20 cellular contexts compared by ENCODE assay signal in genomic region chr3:155956508-155957411, GRCh38.
"Had no signal": no experiment of that assay in that cellular context is flagged by ENCODE, and none has a peak within 500 bp of the region (broad histone marks: within the 10 kb centered on the region; RNA-seq: fewer than 3 reads in every experiment).

No MANE protein-coding gene starts in this region.

- H3K27ac Mint-ChIP-seq: activated naive CD4-positive, alpha-beta T cell treated with anti-CD3 and anti-CD28 coated beads for 36 hours; activated naive CD8-positive, alpha-beta T cell treated with anti-CD3 and anti-CD28 coated beads, Interleukin-2, amount 10 ng/mL, durations not matched to agents 7 days and 5 days; naive thymus-derived CD8-positive, alpha-beta T cell; neural progenitor cell; progenitor cell of endocrine pancreas; T-cell; WTC11 had no signal

- DNase-seq: activated CD8-positive, alpha-beta memory T cell treated with anti-CD3 and anti-CD28 coated beads, Interleukin-2, amount 50 U/mL, for 48 hours; activated effector memory CD4-positive, alpha-beta T cell treated with Interleukin-2 at 50 U/mL for 16 hours; activated naive CD4-positive, alpha-beta T cell treated with anti-CD3 and anti-CD28 coated beads for 36 hours; activated naive CD8-positive, alpha-beta T cell treated with anti-CD3 and anti-CD28 coated beads, Interleukin-2, amount 10 ng/mL, durations not matched to agents 7 days and 5 days; activated T-cell treated with anti-CD3 and anti-CD28 coated beads, Interleukin-2, amount 50 U/mL, for 4 hours; amniotic stem cell; erythroblast; foreskin fibroblast; heart right ventricle; naive thymus-derived CD8-positive, alpha-beta T cell; stimulated activated CD4-positive, alpha-beta T cell treated with anti-CD3 and anti-CD28 coated beads, Interleukin-4, amount 100 ng/mL, for 24 hours; stimulated activated naive CD8-positive, alpha-beta T cell treated with anti-CD3 and anti-CD28 coated beads, Interleukin-15, Interleukin-2, amounts not matched to agents 100 U/mL and 50 U/mL, for 24 hours; T-cell; upper lobe of left lung had no signal

- H3K4me3 ChIP-seq: heart right ventricle, lung, neural progenitor cell, upper lobe of left lung had no signal

- H2AFZ ChIP-seq: neural progenitor cell had no signal

- H3K9ac ChIP-seq: neural progenitor cell had no signal

- H3K36me3 ChIP-seq: heart right ventricle, neural progenitor cell, upper lobe of left lung had no signal

- H3K9me3 ChIP-seq: upper lobe of left lung had no signal

- H3K4me1 ChIP-seq: heart right ventricle, neural progenitor cell had no signal

- ATAC-seq: activated T-cell treated with anti-CD3 and anti-CD28 coated beads, Interleukin-2, amount 50 U/mL, for 4 hours; heart right ventricle; naive thymus-derived CD8-positive, alpha-beta T cell; stimulated activated naive CD8-positive, alpha-beta T cell treated with anti-CD3 and anti-CD28 coated beads, Interleukin-15, Interleukin-2, amounts not matched to agents 100 U/mL and 50 U/mL, for 24 hours; T-cell; WTC11 had no signal

- H3K4me1 Mint-ChIP-seq: neural progenitor cell, T-cell had no signal

- H3K27ac ChIP-seq: heart right ventricle, neural progenitor cell, upper lobe of left lung had no signal

- H3K4me2 ChIP-seq: neural progenitor cell had no signal

- H3K4me3 Mint-ChIP-seq: activated naive CD4-positive, alpha-beta T cell treated with anti-CD3 and anti-CD28 coated beads for 36 hours; activated naive CD8-positive, alpha-beta T cell treated with anti-CD3 and anti-CD28 coated beads, Interleukin-2, amount 10 ng/mL, durations not matched to agents 7 days and 5 days; activated T-cell treated with anti-CD3 and anti-CD28 coated beads, Interleukin-2, amount 50 U/mL, for 4 hours; naive thymus-derived CD8-positive, alpha-beta T cell; neural progenitor cell; T-cell; WTC11 had no signal

- FAIRE-seq: keratinocyte, TTC549 had no signal

- H3K27me3 ChIP-seq: heart right ventricle, neural progenitor cell, upper lobe of left lung had no signal

- H3K27me3 Mint-ChIP-seq: activated naive CD8-positive, alpha-beta T cell treated with anti-CD3 and anti-CD28 coated beads, Interleukin-2, amount 10 ng/mL, durations not matched to agents 7 days and 5 days; naive thymus-derived CD8-positive, alpha-beta T cell; progenitor cell of endocrine pancreas; T-cell had no signal
